In genomic region chr4:185721949-185722316, GRCh38 we compare ENCODE assay signal across 15 cellular contexts.
DNase-seq lines count a peak whose midpoint lies in the region; ATAC-seq and TF ChIP-seq lines count a peak whose summit lies in the region.
"Had no signal": no experiment of that assay in that cellular context is flagged by ENCODE, and none has a peak within 500 bp of the region (broad histone marks: within the 10 kb centered on the region; RNA-seq: fewer than 3 reads in every experiment).

No MANE protein-coding gene starts in this region.

- H3K27ac ChIP-seq in cardiac muscle cell (peak overlapping the region; percentile 14), transverse colon (peak overlapping the region; percentile 66 to 76 (median 70))
- H3K27ac ChIP-seq: neural progenitor cell, WERI-Rb-1 had no signal

- no peaks in the 10 kb centered on the region for H3K27me3 ChIP-seq in cardiac muscle cell
- H3K27me3 ChIP-seq in transverse colon, result no peaks in the 10 kb centered on the region
- H3K27me3 ChIP-seq: neural progenitor cell had no signal

- intact Hi-C loops in Right ventricle myocardium superior (cut with DNase I), result no loop called here
- intact Hi-C loops in transverse colon (cut with DNase I; ENCODE audit: low total_unique reads), result no loop called here

- TF ChIP-seq CTCF in cardiac muscle cell (IDR thresholded peaks at IDR 0.05; ENCODE audit: low read depth, low read length) (no peak), transverse colon (IDR thresholded peaks at IDR 0.05) (no peak)

- H3K9me3 ChIP-seq in cardiac muscle cell (ENCODE audit: low read depth) (no peaks in the 10 kb centered on the region), transverse colon (no peaks in the 10 kb centered on the region)

- DNase-seq in cardiac muscle cell (ENCODE audit: low read depth in 1 of 2, low spot score in 1 of 2), result peak in 1 of 2 donors; percentile 57
- DNase-seq in Right ventricle myocardium superior, result no peak
- DNase-seq in dedifferentiated amniotic fluid mesenchymal stem cell (ENCODE audit: extremely low spot score), result peak; percentile 43
- peak; percentile 36 to 43 for DNase-seq in lung microvascular endothelial cell (ENCODE audit: low read depth in 2 of 2)
- no peak for DNase-seq in transverse colon
- no peak for DNase-seq in stimulated activated CD4-positive, alpha-beta T cell treated with anti-CD3 and anti-CD28 coated beads, Interleukin-12 subunit alpha, Interleukin-12 subunit beta, amount 100 ng/mL, for 4 hours
- no peak for DNase-seq in NCI-H1048 (lab: John Stamatoyannopoulos, UW)
- DNase-seq: activated CD8-positive, alpha-beta memory T cell treated with anti-CD3 and anti-CD28 coated beads, Interleukin-2, amount 50 U/mL, for 48 hours; activated naive CD8-positive, alpha-beta T cell treated with anti-CD3 and anti-CD28 coated beads for 36 hours; DMS153; left colon; NCI-H2171 treated with DMSO at 0.1 percent for 48 hours; WERI-Rb-1 had no signal

- ATAC-seq in Right ventricle myocardium superior (ENCODE audit: poor library complexity) (no peak), SK-N-SH treated with all-trans-retinoic acid at 6 μM for 48 hours (no peak)
- ATAC-seq: left colon had no signal

- WGBS in transverse colon (ENCODE audit: low coverage in 1 of 2), 2 donors, result 52 to 55% methylated on average over 3 of the region's 3 CpGs

- H3K4me1 ChIP-seq in cardiac muscle cell (ENCODE audit: low read depth), result peaks cover 14% of the 10 kb centered on the region
- H3K4me1 ChIP-seq in transverse colon, result peaks cover 0 to 35% (median 3%) of the 10 kb centered on the region in 4 donors

- H3K36me3 ChIP-seq in cardiac muscle cell, result peaks cover 10% of the 10 kb centered on the region
- no peaks in the 10 kb centered on the region for H3K36me3 ChIP-seq in transverse colon
- H3K36me3 ChIP-seq: neural progenitor cell, WERI-Rb-1 had no signal

- TF ChIP-seq POLR2A in transverse colon (IDR thresholded peaks at IDR 0.05), result no peak

- in situ Hi-C loops in transverse colon (cut with MboI; ENCODE audit: low pct_ligation_motif_present in 1 of 4, low pct_unique_long_range_greater_than_20kb in 1 of 4, low sequenced_read_pairs in 3 of 4), result no loop called here

- H3K4me3 ChIP-seq in cardiac muscle cell (no peak overlapping the region), transverse colon (no peak overlapping the region)
- H3K4me3 ChIP-seq: neural progenitor cell had no signal

- TF ChIP-seq EP300 in transverse colon (IDR thresholded peaks at IDR 0.05; ENCODE audit: low read depth), result no peak

TF ChIP-seq in SK-N-SH treated with all-trans-retinoic acid at 6 μM for 48 hours, 23 proteins besides CTCF, POLR2A, EP300 and RAD21:
- TF ChIP-seq PPARA (CRISPR knock-in tag; IDR thresholded peaks at IDR 0.05; ENCODE audit: borderline replicate concordance) (no peak), BACH2 (CRISPR knock-in tag; IDR thresholded peaks at IDR 0.05; ENCODE audit: borderline replicate concordance) (no peak), ARNTL (CRISPR knock-in tag; IDR thresholded peaks at IDR 0.05; ENCODE audit: borderline replicate concordance, low read depth) (no peak), SNAI2 (CRISPR knock-in tag; IDR thresholded peaks at IDR 0.05) (no peak), CSDC2 (CRISPR knock-in tag; IDR thresholded peaks at IDR 0.05) (no peak), ZFP30 (CRISPR knock-in tag; IDR thresholded peaks at IDR 0.05) (no peak), ZNF8 (CRISPR knock-in tag; IDR thresholded peaks at IDR 0.05) (no peak), ZFP3 (CRISPR knock-in tag; IDR thresholded peaks at IDR 0.05) (no peak), RARB (CRISPR knock-in tag; IDR thresholded peaks at IDR 0.05) (no peak), TSHZ2 (CRISPR knock-in tag; IDR thresholded peaks at IDR 0.05) (no peak), CSRNP3 (CRISPR knock-in tag; IDR thresholded peaks at IDR 0.05) (no peak), ESRRG (CRISPR knock-in tag; IDR thresholded peaks at IDR 0.05) (no peak)

Comparison
In these comparisons a context has a peak if more than half of its experiments do, and no peak if none do; other contexts are left out.
1. DNase-seq: peak in dedifferentiated amniotic fluid mesenchymal stem cell (single experiment) and lung microvascular endothelial cell (2 of 2); none in Right ventricle myocardium superior (single experiment), transverse colon (single experiment), stimulated activated CD4-positive, alpha-beta T cell treated with anti-CD3 and anti-CD28 coated beads, Interleukin-12 subunit alpha, Interleukin-12 subunit beta, amount 100 ng/mL, for 4 hours (single experiment) and NCI-H1048 (single experiment).